ENCODE assay signal across 11 cellular contexts in the genomic region with DNA sequence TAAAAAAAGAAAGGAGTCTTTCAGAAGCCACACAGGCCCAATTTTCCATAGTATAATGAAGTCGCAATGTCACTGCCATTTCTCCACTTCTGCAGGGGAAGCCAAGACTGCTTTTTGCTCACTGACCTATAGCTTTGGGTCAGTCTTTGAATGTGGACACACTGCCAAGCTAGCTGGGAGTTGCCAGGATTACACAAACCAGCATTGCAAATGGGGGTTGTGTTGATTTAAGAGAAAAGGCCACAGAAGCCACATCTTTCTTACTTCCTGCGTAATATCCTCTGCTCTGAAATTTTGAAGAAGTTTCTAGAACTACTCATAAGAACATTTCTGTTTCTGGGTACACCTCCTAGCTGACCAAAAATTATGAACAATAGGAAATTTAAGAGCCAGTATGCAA. TPM values are rescaled to one million over a fixed set of nuclear protein-coding genes. Genes with fewer than 3 reads are reported as not detected.
DNase-seq lines count a peak whose midpoint lies in the region; ATAC-seq and TF ChIP-seq lines count a peak whose summit lies in the region.
"Had no signal": no experiment of that assay in that cellular context is flagged by ENCODE, and none has a peak within 500 bp of the region (broad histone marks: within the 10 kb centered on the region; RNA-seq: fewer than 3 reads in every experiment).

No MANE protein-coding gene starts in this region.

- ATAC-seq in HG02623 (IDR thresholded peaks at IDR 0.05; ENCODE audit: unreplicated experiment), result peak; percentile 40
- ATAC-seq in activated naive CD4-positive, alpha-beta T cell treated with anti-CD3 and anti-CD28 coated beads, Interleukin-2, amount 50 U/mL, for 72 hours, result peak; percentile 42 to 51
- peak; percentile 87 for ATAC-seq in left lung
- ATAC-seq in HG02970 (IDR thresholded peaks at IDR 0.05; ENCODE audit: low FRiP score, unreplicated experiment), result no peak

- H3K36me3 ChIP-seq in ACC112 (ENCODE audit: insufficient read depth, low read length) (no peaks in the 10 kb centered on the region), left lung (no peaks in the 10 kb centered on the region), HAP-1 (replicated peaks) (no peaks in the 10 kb centered on the region), SJCRH30 (no peaks in the 10 kb centered on the region)
- H3K36me3 ChIP-seq: cardiac muscle cell, thyroid gland had no signal

- intact Hi-C loops in left lung (cut with DNase I), result no loop called here

- H3K27ac ChIP-seq in ACC112 (ENCODE audit: low read depth, low read length), result peak overlapping the region; percentile 70
- peak overlapping the region; percentile 55 to 92 for H3K27ac ChIP-seq in left lung
- H3K27ac ChIP-seq in SJCRH30, result no peak overlapping the region
- H3K27ac ChIP-seq: cardiac muscle cell, thyroid gland had no signal

- no peak for TF ChIP-seq CTCF in left lung (IDR thresholded peaks at IDR 0.05)

- no peaks in the 10 kb centered on the region for H3K9me3 ChIP-seq in left lung
- H3K9me3 ChIP-seq in HAP-1, result no peaks in the 10 kb centered on the region
- no peaks in the 10 kb centered on the region for H3K9me3 ChIP-seq in SJCRH30 (replicated peaks)
- H3K9me3 ChIP-seq: thyroid gland had no signal

- H3K36me3 Mint-ChIP-seq in activated naive CD4-positive, alpha-beta T cell treated with anti-CD3 and anti-CD28 coated beads, Interleukin-2, amount 50 U/mL, for 72 hours, result peaks cover 8 to 20% of the 10 kb centered on the region in 2 donors

- no peaks in the 10 kb centered on the region for H3K27me3 ChIP-seq in ACC112 (ENCODE audit: insufficient read depth, low read length)
- no peaks in the 10 kb centered on the region for H3K27me3 ChIP-seq in left lung
- no peaks in the 10 kb centered on the region for H3K27me3 ChIP-seq in HAP-1 (ENCODE audit: low read depth)
- peaks cover 3% of the 10 kb centered on the region; the same call in 1 of the 2 replicates for H3K27me3 ChIP-seq in SJCRH30
- H3K27me3 ChIP-seq: cardiac muscle cell, thyroid gland had no signal

- peak overlapping the region; percentile 9 for H2AFZ ChIP-seq in ACC112 (ENCODE audit: low read length, unreplicated experiment)

- H3K4me3 ChIP-seq in ACC112 (ENCODE audit: low read depth, low read length) (peak overlapping the region; percentile 21; the same call in 1 of the 2 replicates), left lung (no peak overlapping the region), HAP-1 (no peak overlapping the region), SJCRH30 (no peak overlapping the region)
- H3K4me3 ChIP-seq: cardiac muscle cell, thyroid gland had no signal

- H3K27ac Mint-ChIP-seq in activated naive CD4-positive, alpha-beta T cell treated with anti-CD3 and anti-CD28 coated beads, Interleukin-2, amount 50 U/mL, for 72 hours, result no peak overlapping the region

- H3K9me3 Mint-ChIP-seq in activated naive CD4-positive, alpha-beta T cell treated with anti-CD3 and anti-CD28 coated beads, Interleukin-2, amount 50 U/mL, for 72 hours, result peaks cover 7 to 16% of the 10 kb centered on the region in 2 donors

- in situ Hi-C loops in HAP-1 (cut with MboI; ENCODE audit: low sequenced_read_pairs), result no loop called here

- H3K79me2 ChIP-seq in ACC112 (ENCODE audit: control insufficient read depth, insufficient read depth, low read length, unreplicated experiment), result no peaks in the 10 kb centered on the region

- no peak for DNase-seq in activated naive CD4-positive, alpha-beta T cell treated with anti-CD3 and anti-CD28 coated beads, Interleukin-2, amount 50 U/mL, for 72 hours (ENCODE audit: low spot score in 2 of 2)
- DNase-seq in left lung (peak in 1 of 2 donors; percentile 67), HAP-1 (ENCODE audit: low spot score in 2 of 2) (no peak), SJCRH30 (no peak), DMS 273 treated with DMSO at 0.1 percent for 48 hours (lab: John Stamatoyannopoulos, UW) (no peak)

- H3K4me1 ChIP-seq in ACC112 (ENCODE audit: control insufficient read depth, insufficient read depth, low read length, unreplicated experiment) (peaks cover 17% of the 10 kb centered on the region), left lung (peaks cover 0 to 22% of the 10 kb centered on the region in 2 donors), HAP-1 (no peaks in the 10 kb centered on the region), SJCRH30 (no peaks in the 10 kb centered on the region)
- H3K4me1 ChIP-seq: thyroid gland had no signal

RNA-seq across cellular contexts. Expression of a gene that starts 45.8 kb away (rescaled TPM):
- 10 to 100 TPM; 74.5 to 89.4 TPM for total RNA-seq in activated naive CD4-positive, alpha-beta T cell treated with anti-CD3 and anti-CD28 coated beads, Interleukin-2, amount 50 U/mL, for 72 hours
- total RNA-seq in left lung, result 10 to 100 TPM in 1 of 2 donors, 1 to 10 TPM in 1; 9.9 to 45.7 TPM
- 0.12 and 0.13 TPM in 2 replicates for total RNA-seq in SJCRH30 (2014; rRNA removed; shearing (Covaris generic))
- total RNA-seq: Daoy had no signal
